In genomic region chr1:38941527-38942019, GRCh38 we compare ENCODE assay signal across 10 cellular contexts. TPM values are rescaled to one million over a fixed set of nuclear protein-coding genes. Genes with fewer than 3 reads are reported as not detected.
DNase-seq lines count a peak whose midpoint lies in the region; ATAC-seq and TF ChIP-seq lines count a peak whose summit lies in the region.
"Had no signal": no experiment of that assay in that cellular context is flagged by ENCODE, and none has a peak within 500 bp of the region (broad histone marks: within the 10 kb centered on the region; RNA-seq: fewer than 3 reads in every experiment).

TSS of gene RHBDL2 (minus strand) at chr1:38941830. CDS start at chr1:38919212, 22,618 bp downstream.

- H3K36me3 ChIP-seq in neuronal stem cell (replicated peaks in 1 of 2; ENCODE audit: control insufficient read depth in 2 of 2, insufficient read depth in 2 of 2, low read length in 2 of 2) = no peaks in the 10 kb centered on the region

- H2BK12ac ChIP-seq in neuronal stem cell (ENCODE audit: low read length) = no peak within 1 kb of the TSS

- no peak within 1 kb of the TSS for H2BK120ac ChIP-seq in neuronal stem cell (ENCODE audit: low read depth, low read length)

- H3K18ac ChIP-seq in neuronal stem cell (ENCODE audit: low read length) = peak within 1 kb of the TSS; percentile 32

- WGBS in neuronal stem cell (ENCODE audit: extremely low coverage in 2 of 2, insufficient read length in 2 of 2, insufficient replicate concordance in 1 of 2), 2 donors = no CpG with 5 or more reads among the region's 14 CpGs

- H2AK5ac ChIP-seq in neuronal stem cell (ENCODE audit: low read depth, low read length) = no peak within 1 kb of the TSS

- no peak within 1 kb of the TSS for H3K14ac ChIP-seq in neuronal stem cell (ENCODE audit: low read length)

- H3K23ac ChIP-seq in neuronal stem cell (ENCODE audit: low read depth, low read length, poor library complexity) = no peak within 1 kb of the TSS

- CTCF ChIA-PET in RWPE1 (lab: Yijun Ruan, JAX) = no interaction called here

- H3K79me1 ChIP-seq in neuronal stem cell (ENCODE audit: low read depth, low read length) = no peaks in the 10 kb centered on the region

- H3K9me3 ChIP-seq in neuronal stem cell (replicated peaks in 1 of 2; ENCODE audit: control insufficient read depth in 2 of 2, insufficient read depth in 1 of 2, low read depth in 1 of 2, low read length in 2 of 2) = no peaks in the 10 kb centered on the region

- no peak within 1 kb of the TSS for H3K4ac ChIP-seq in neuronal stem cell (ENCODE audit: low read length)

- peak; percentile 83 for DNase-seq in AG08396 (ENCODE audit: low spot score)
- DNase-seq in RWPE1 (ENCODE audit: low spot score) = peak; percentile 80
- peak; percentile 65 for DNase-seq in fibroblast of pulmonary artery (ENCODE audit: low read depth)
- DNase-seq in neuronal stem cell (ENCODE audit: low spot score) = no peak
- no peak for DNase-seq in NCI-H2081 (lab: John Stamatoyannopoulos, UW)
- DNase-seq in activated CD8-positive, alpha-beta memory T cell treated with anti-CD3 and anti-CD28 coated beads for 24 hours = no peak
- DNase-seq in GDM1 (lab: John Stamatoyannopoulos, UW) = no peak
- DNase-seq: cerebellar nuclear complex had no signal

- POLR2A ChIA-PET in RWPE1 (lab: Yijun Ruan, JAX; ENCODE audit: low non-redundant PET) = no interaction called here

- no peak for TF ChIP-seq CTCF in RWPE1 (conservative IDR thresholded peaks at IDR 0.05; ENCODE audit: low read depth)
- TF ChIP-seq CTCF in fibroblast of pulmonary artery (IDR thresholded peaks at IDR 0.05; ENCODE audit: low read length, missing control alignments) = no peak

- peaks cover 2 to 4% of the 10 kb centered on the region in 2 donors for H3K4me1 ChIP-seq in neuronal stem cell (ENCODE audit: control insufficient read depth in 2 of 2, insufficient read depth in 1 of 2, low read depth in 1 of 2, low read length in 2 of 2)

- H2BK5ac ChIP-seq in neuronal stem cell (ENCODE audit: low read length) = no peak within 1 kb of the TSS

- no peak within 1 kb of the TSS for H2BK15ac ChIP-seq in neuronal stem cell (ENCODE audit: low read length)

- peak within 1 kb of the TSS; percentile 68 for H2AFZ ChIP-seq in neuronal stem cell (ENCODE audit: low read length)

- peaks cover 0 to 13% (median 0%) of the 10 kb centered on the region in 3 experiments for H3K27me3 ChIP-seq in neuronal stem cell (ENCODE audit: control insufficient read depth in 3 of 3, insufficient read depth in 3 of 3, low read depth in 1 of 3, low read length in 3 of 3)

- H3K4me2 ChIP-seq in neuronal stem cell (ENCODE audit: insufficient read depth, low read length, poor library complexity, severe bottlenecking) = no peak within 1 kb of the TSS

- no peak within 1 kb of the TSS for H4K8ac ChIP-seq in neuronal stem cell (ENCODE audit: low read depth, low read length)

- no peak for ATAC-seq in GM21515 (IDR thresholded peaks at IDR 0.05; ENCODE audit: unreplicated experiment)

- H3K9ac ChIP-seq in neuronal stem cell (ENCODE audit: low read depth, low read length, poor library complexity) = no peak within 1 kb of the TSS

- H3K27ac ChIP-seq in RWPE1 (peak within 1 kb of the TSS; percentile 51), neuronal stem cell (replicated peaks; ENCODE audit: low read length) (no peak within 1 kb of the TSS)
- H3K27ac ChIP-seq: SK-N-MC had no signal

- H4K91ac ChIP-seq in neuronal stem cell (ENCODE audit: low read depth, low read length, poor library complexity) = no peak within 1 kb of the TSS

- peak within 1 kb of the TSS; percentile 58 for H3K4me3 ChIP-seq in fibroblast of pulmonary artery (replicated peaks; ENCODE audit: low read depth, low read length)
- H3K4me3 ChIP-seq in neuronal stem cell (ENCODE audit: low read length in 2 of 2) = no peak within 1 kb of the TSS
- H3K4me3 ChIP-seq: SK-N-MC had no signal

RNA-seq across cellular contexts. Expression of gene RHBDL2, which starts in this region (rescaled TPM):
- polyA plus RNA-seq in neuronal stem cell (2013, experiment 1 of 2) = not detected
- polyA plus RNA-seq in neuronal stem cell (2013, experiment 2 of 2) = 0.03 TPM

Comparison
In these comparisons a context has a peak if more than half of its experiments do, and no peak if none do; other contexts are left out.
1. DNase-seq: peak in AG08396 (single experiment), RWPE1 (single experiment) and fibroblast of pulmonary artery (single experiment); none in neuronal stem cell (single experiment), NCI-H2081 (0 of 2), activated CD8-positive, alpha-beta memory T cell treated with anti-CD3 and anti-CD28 coated beads for 24 hours (single experiment) and GDM1 (single experiment).